11 cellular contexts compared by ENCODE assay signal in the genomic region with DNA sequence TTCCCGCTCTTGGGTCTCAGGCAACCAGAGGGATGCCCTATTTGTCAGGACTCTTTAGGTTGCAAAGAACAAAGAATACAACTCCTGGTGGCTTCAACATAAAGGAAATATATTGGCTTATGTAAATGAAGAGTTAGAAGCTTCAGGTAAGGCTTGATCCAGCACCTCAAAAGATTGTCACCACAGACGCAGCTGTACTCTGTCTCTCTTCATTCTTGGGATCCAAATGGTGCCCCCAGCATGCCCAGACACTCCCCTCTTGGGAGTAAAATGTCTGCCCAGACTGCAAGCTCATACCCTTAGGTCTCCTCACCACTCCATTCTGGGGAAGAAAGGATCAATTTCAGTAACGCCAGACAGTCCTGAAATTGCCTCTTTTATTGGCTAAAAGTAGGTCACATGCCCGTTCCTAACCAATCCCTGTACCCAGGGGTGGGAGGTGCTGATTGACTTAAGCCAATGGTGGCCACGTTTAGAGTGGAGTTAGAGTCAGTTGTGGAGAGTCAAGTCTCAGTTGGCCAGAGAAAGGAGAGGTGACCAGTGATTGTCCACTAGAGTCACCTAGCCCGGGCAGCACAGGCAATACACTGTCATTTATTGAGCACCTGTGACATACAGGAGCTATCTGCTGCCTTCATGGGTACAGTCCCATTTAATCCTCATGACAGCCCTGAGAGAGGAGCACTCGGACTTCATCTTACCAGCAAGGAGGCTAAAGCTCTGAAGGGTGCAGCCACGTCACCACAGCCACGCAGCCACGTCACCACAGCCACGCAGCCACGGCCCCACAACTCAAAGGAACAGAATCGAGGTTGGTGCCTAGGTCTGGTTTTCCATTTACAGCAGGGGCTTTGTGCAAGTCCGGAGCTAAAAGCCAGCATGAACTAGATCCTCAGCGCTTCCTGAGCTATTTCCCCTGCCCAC. TPM values are rescaled to one million over a fixed set of nuclear protein-coding genes. Genes with fewer than 3 reads are reported as not detected.
"Had no signal": no experiment of that assay in that cellular context is flagged by ENCODE, and none has a peak within 500 bp of the region (broad histone marks: within the 10 kb centered on the region; RNA-seq: fewer than 3 reads in every experiment).

No MANE protein-coding gene starts in this region.

- DNase-seq: activated CD4-positive, alpha-beta memory T cell treated with anti-CD3 and anti-CD28 coated beads for 36 hours; activated CD4-positive, alpha-beta T cell treated with anti-CD3 and anti-CD28 coated beads for 1 hour; foreskin melanocyte; T-cell; T1000 had no signal

- H3K27me3 ChIP-seq: cardiac muscle cell, ovary had no signal

- ATAC-seq: left lobe of liver; stimulated activated effector memory CD8-positive, alpha-beta T cell treated with anti-CD3 and anti-CD28 coated beads, Interleukin-12 subunit alpha, Interleukin-12 subunit beta, amount 100 ng/mL, for 72 hours; T-cell had no signal

- H3K4me1 ChIP-seq: tibial nerve had no signal

- H3K27ac ChIP-seq: cardiac muscle cell, ovary, skin epidermis, tibial nerve had no signal

- H3K36me3 ChIP-seq: cardiac muscle cell, ovary, tibial nerve had no signal

- H3K9me3 ChIP-seq: ovary had no signal

- H3K4me3 ChIP-seq: cardiac muscle cell, ovary, skin epidermis, tibial nerve had no signal

RNA-seq across cellular contexts. Expression of a gene that starts 19.7 kb away (rescaled TPM):
- total RNA-seq: cardiac muscle cell had no signal
- polyA plus RNA-seq: cardiac muscle cell had no signal
